ENCODE assay signal across 19 cellular contexts in genomic region chr9:99056186-99056585, GRCh38.
"Had no signal": no experiment of that assay in that cellular context is flagged by ENCODE, and none has a peak within 500 bp of the region (broad histone marks: within the 10 kb centered on the region; RNA-seq: fewer than 3 reads in every experiment).

No MANE protein-coding gene starts in this region.

- H3K9ac ChIP-seq: neural progenitor cell, parathyroid adenoma had no signal

- H3K4me3 ChIP-seq: coronary artery, lower lobe of right lung, neural progenitor cell, suprapubic skin had no signal

- H3K27ac Mint-ChIP-seq: activated naive CD4-positive, alpha-beta T cell treated with anti-CD3 and anti-CD28 coated beads, Interleukin-2, amount 50 U/mL, for 72 hours; mesothelial cell of epicardium; neural progenitor cell had no signal

- H3K4me2 ChIP-seq: neural progenitor cell had no signal

- H3K9me3 Mint-ChIP-seq: activated T-cell treated with anti-CD3 and anti-CD28 coated beads, Interleukin-2, amount 50 U/mL, for 24 hours had no signal

- DNase-seq: activated CD4-positive, alpha-beta T cell treated with anti-CD3 and anti-CD28 coated beads, Interleukin-2, amount 50 U/mL, for 1 hour; activated gamma-delta T cell; activated T-cell treated with anti-CD3 and anti-CD28 coated beads, Interleukin-2, amount 50 U/mL, for 24 hours; central memory CD4-positive, alpha-beta T cell; effector CD4-positive, alpha-beta T cell; foreskin fibroblast; glutamatergic neuron; hypothalamus; lower lobe of right lung; stimulated activated CD4-positive, alpha-beta T cell treated with anti-CD3 and anti-CD28 coated beads, Interleukin-2, amount 100 ng/mL, for 48 hours; stimulated activated naive CD4-positive, alpha-beta T cell; SW 1271; trophoblast cell had no signal

- H3K36me3 ChIP-seq: lower lobe of right lung, neural progenitor cell, suprapubic skin had no signal

- H3K27ac ChIP-seq: coronary artery, lower lobe of right lung, neural progenitor cell, parathyroid adenoma, suprapubic skin had no signal

- H3K9me3 ChIP-seq: lower lobe of right lung, suprapubic skin had no signal

- H3K27me3 Mint-ChIP-seq: activated T-cell treated with anti-CD3 and anti-CD28 coated beads, Interleukin-2, amount 50 U/mL, for 24 hours had no signal

- H3K4me1 ChIP-seq: neural progenitor cell, parathyroid adenoma had no signal

- H3K27me3 ChIP-seq: neural progenitor cell, suprapubic skin had no signal

- H3K4me3 Mint-ChIP-seq: activated T-cell treated with anti-CD3 and anti-CD28 coated beads, Interleukin-2, amount 50 U/mL, for 24 hours; mesothelial cell of epicardium; neural progenitor cell had no signal
